In the genomic region with DNA sequence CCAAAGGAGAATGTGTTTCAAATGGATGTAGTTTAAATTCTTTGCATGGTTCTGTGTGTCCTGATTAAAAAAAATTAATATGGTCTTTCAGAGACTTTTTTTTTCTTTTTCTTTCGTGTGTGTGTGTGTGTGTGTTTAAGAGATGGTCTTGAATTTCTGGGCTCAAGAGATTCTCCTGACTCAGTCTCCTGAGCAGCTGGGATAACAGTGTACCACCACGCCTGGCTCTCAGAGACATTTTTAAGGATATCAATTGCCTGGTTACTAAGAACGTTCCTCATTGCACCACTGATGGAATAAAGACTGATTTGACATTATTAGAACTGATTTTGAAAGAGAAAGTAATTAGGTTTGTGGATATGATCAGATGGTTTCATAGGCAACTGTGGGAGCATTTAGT, we compare ENCODE assay signal across 26 cellular contexts.
DNase-seq lines count a peak whose midpoint lies in the region; ATAC-seq and TF ChIP-seq lines count a peak whose summit lies in the region.
"Had no signal": no experiment of that assay in that cellular context is flagged by ENCODE, and none has a peak within 500 bp of the region (broad histone marks: within the 10 kb centered on the region; RNA-seq: fewer than 3 reads in every experiment).

No MANE protein-coding gene starts in this region.

- H3F3A ChIP-seq in Loucy (ENCODE audit: low read depth): no peaks in the 10 kb centered on the region

- H3K79me2 ChIP-seq in Karpas-422 (ENCODE audit: low read length) (no peaks in the 10 kb centered on the region), Loucy (ENCODE audit: insufficient read depth, low read length) (no peaks in the 10 kb centered on the region)

- H3K4me1 ChIP-seq in Karpas-422 (ENCODE audit: low read length) (no peaks in the 10 kb centered on the region), Loucy (ENCODE audit: insufficient read depth, low read length, poor library complexity, severe bottlenecking) (peaks cover 49% of the 10 kb centered on the region), skeletal muscle satellite cell (ENCODE audit: control insufficient read depth, insufficient read depth, low read length) (peaks cover 14% of the 10 kb centered on the region), A673 (ENCODE audit: insufficient read depth, low read length, poor library complexity, severe bottlenecking) (no peaks in the 10 kb centered on the region)
- H3K4me1 ChIP-seq: A549, BLaER1 had no signal

- H3K9me3 ChIP-seq in Karpas-422 (ENCODE audit: low read length): no peaks in the 10 kb centered on the region
- peaks cover 7% of the 10 kb centered on the region; the same call in 1 of the 2 replicates for H3K9me3 ChIP-seq in Loucy (ENCODE audit: insufficient read depth, low read depth, low read length)
- no peaks in the 10 kb centered on the region for H3K9me3 ChIP-seq in skeletal muscle satellite cell (replicated peaks; ENCODE audit: low read length)
- H3K9me3 ChIP-seq in A673 (ENCODE audit: low read depth, low read length, poor library complexity, severe bottlenecking): no peaks in the 10 kb centered on the region
- H3K9me3 ChIP-seq: A549, BE2C had no signal

- no peaks in the 10 kb centered on the region for H3K36me3 ChIP-seq in Karpas-422 (ENCODE audit: insufficient read depth, low read length)
- 0 out of 2 replicates have a peak, but pooled peaks cover 10% of the 10 kb centered on the region for H3K36me3 ChIP-seq in Loucy (ENCODE audit: insufficient read depth, low read length)
- peaks cover 5% of the 10 kb centered on the region for H3K36me3 ChIP-seq in skeletal muscle satellite cell (ENCODE audit: insufficient read depth, low read length)
- no peaks in the 10 kb centered on the region for H3K36me3 ChIP-seq in A673 (ENCODE audit: insufficient read depth, low read length, poor library complexity, severe bottlenecking)
- H3K36me3 ChIP-seq: BE2C had no signal

- no peaks in the 10 kb centered on the region for H4K20me1 ChIP-seq in Karpas-422 (ENCODE audit: insufficient read depth, low read depth, low read length)
- H4K20me1 ChIP-seq in Loucy (ENCODE audit: insufficient read depth, low read length, poor library complexity, severe bottlenecking): no peaks in the 10 kb centered on the region
- H4K20me1 ChIP-seq: BLaER1 had no signal

- H3K4me2 ChIP-seq in Karpas-422 (ENCODE audit: low read depth, low read length, poor library complexity, severe bottlenecking): no peak overlapping the region
- H3K4me2 ChIP-seq in Loucy (ENCODE audit: low read depth, low read length, poor library complexity, severe bottlenecking): no peak overlapping the region
- H3K4me2 ChIP-seq in skeletal muscle satellite cell (ENCODE audit: low read length): peak overlapping the region; percentile 38
- H3K4me2 ChIP-seq: A549, BLaER1 had no signal

- DNase-seq in Karpas-422: peak; percentile 2
- peak; percentile 45 for DNase-seq in myocyte (ENCODE audit: low read depth)
- DNase-seq in dermis blood vessel endothelial cell: no peak
- no peak for DNase-seq in activated T-cell treated with anti-CD3 and anti-CD28 coated beads, Interleukin-2, amount 50 U/mL, for 48 hours
- DNase-seq in A673 (ENCODE audit: low spot score): no peak
- DNase-seq: ACHN; BE2C; C1 segment of cervical spinal cord; CD4-positive, alpha-beta memory T cell; CD4-positive, CD25-positive, alpha-beta regulatory T cell; CD8-positive, alpha-beta memory T cell; COR-L47; DMS 273 treated with DMSO at 0.1 percent for 48 hours; DMS153; DMS53; DMS79; DND-41; EL; GDM1 had no signal

- no TSS peak for BruUV-seq in A673 (replicated peaks; lab: Mats Ljungman, UMichigan)

- ATAC-seq in GM21528 (IDR thresholded peaks at IDR 0.05; ENCODE audit: low FRiP score, unreplicated experiment): no peak
- ATAC-seq: A549, GM12878 had no signal

- intact Hi-C loops in A673 (cut with micrococcal nuclease; ENCODE audit: unreplicated experiment): no loop called here

- CTCF ChIA-PET in A673 (lab: Charles Lee): no interaction called here

- TF ChIP-seq CTCF in Loucy (conservative IDR thresholded peaks at IDR 0.05; ENCODE audit: low read length) (no peak), A673 (conservative IDR thresholded peaks at IDR 0.05; ENCODE audit: low read depth, low read length) (no peak)

- POLR2A ChIA-PET in A673 (lab: Charles Lee; ENCODE audit: low non-redundant PET): no interaction called here

- no peaks in the 10 kb centered on the region for H3K27me3 ChIP-seq in Karpas-422 (ENCODE audit: low read length)
- no peaks in the 10 kb centered on the region for H3K27me3 ChIP-seq in Loucy (ENCODE audit: insufficient read depth, low read length, poor library complexity, severe bottlenecking)
- H3K27me3 ChIP-seq in skeletal muscle satellite cell (ENCODE audit: control insufficient read depth, insufficient read depth, low read length): no peaks in the 10 kb centered on the region
- no peaks in the 10 kb centered on the region for H3K27me3 ChIP-seq in A673 (replicated peaks; ENCODE audit: insufficient read depth, low read depth, low read length, poor library complexity)
- H3K27me3 ChIP-seq: BE2C, BLaER1 had no signal

- no peaks in the 10 kb centered on the region for H3K9me2 ChIP-seq in Karpas-422 (replicated peaks; ENCODE audit: insufficient read depth, low read length)
- no peaks in the 10 kb centered on the region for H3K9me2 ChIP-seq in Loucy (replicated peaks; ENCODE audit: low read depth, low read length)

- H3K4me3 ChIP-seq in Karpas-422 (ENCODE audit: low read length): no peak overlapping the region
- no peak overlapping the region for H3K4me3 ChIP-seq in Loucy (ENCODE audit: low read length, poor library complexity, severe bottlenecking)
- no peak overlapping the region for H3K4me3 ChIP-seq in skeletal muscle satellite cell (ENCODE audit: low read length)
- no peak overlapping the region for H3K4me3 ChIP-seq in A673 (ENCODE audit: low read depth, low read length, poor library complexity, severe bottlenecking)
- H3K4me3 ChIP-seq: A549, BLaER1, GM12878 had no signal

- H3K9ac ChIP-seq in Karpas-422 (ENCODE audit: low read length): no peak overlapping the region
- peak overlapping the region; percentile 29 for H3K9ac ChIP-seq in Loucy (ENCODE audit: low read depth, low read length, poor library complexity, severe bottlenecking)
- no peak overlapping the region for H3K9ac ChIP-seq in skeletal muscle satellite cell (ENCODE audit: low read depth, low read length)
- H3K9ac ChIP-seq: BLaER1 had no signal

- no peak overlapping the region for H2AFZ ChIP-seq in Karpas-422 (ENCODE audit: low read length)
- no peak overlapping the region for H2AFZ ChIP-seq in Loucy (ENCODE audit: low read length)

- no peak overlapping the region for H3K27ac ChIP-seq in Karpas-422 (ENCODE audit: low read length)
- H3K27ac ChIP-seq in A673 (ENCODE audit: low read depth, low read length, poor library complexity, severe bottlenecking): no peak overlapping the region
- H3K27ac ChIP-seq: 22Rv1, A549, BLaER1 had no signal

Comparison
In these comparisons a context has a peak if more than half of its experiments do, and no peak if none do; other contexts are left out.
1. DNase-seq: peak in Karpas-422 (single experiment) and myocyte (single experiment); none in dermis blood vessel endothelial cell (single experiment), activated T-cell treated with anti-CD3 and anti-CD28 coated beads, Interleukin-2, amount 50 U/mL, for 48 hours (0 of 2) and A673 (single experiment).